Comparison of ENCODE assay signal across 12 cellular contexts in genomic region chr5:73381587-73382411, GRCh38.
DNase-seq lines count a peak whose midpoint lies in the region; ATAC-seq, FAIRE-seq and TF ChIP-seq lines count a peak whose summit lies in the region.
"Had no signal": no experiment of that assay in that cellular context is flagged by ENCODE, and none has a peak within 500 bp of the region (broad histone marks: within the 10 kb centered on the region; RNA-seq: fewer than 3 reads in every experiment).

No MANE protein-coding gene starts in this region.

- H4K5ac ChIP-seq in mesendoderm (ENCODE audit: low read length), result no peak overlapping the region

- ATAC-seq in heart left ventricle (peak in 1 of 4 donors; percentile 31), Right ventricle myocardium inferior (no peak), thoracic aorta (ENCODE audit: insufficient number of reproducible peaks, low FRiP score, low read depth) (no peak), GM18511 (IDR thresholded peaks at IDR 0.05; ENCODE audit: unreplicated experiment) (no peak)

- H2AK5ac ChIP-seq in mesendoderm (ENCODE audit: low read length), result no peak overlapping the region

- peaks cover 30 to 95% (median 57%) of the 10 kb centered on the region in 9 donors for H3K27me3 ChIP-seq in heart left ventricle
- H3K27me3 ChIP-seq in bronchial epithelial cell (ENCODE audit: control insufficient read depth, insufficient read depth, low read length), result peaks cover 20% of the 10 kb centered on the region
- H3K27me3 ChIP-seq in mesendoderm (ENCODE audit: insufficient read depth, low read length, poor library complexity), result peaks cover 28% of the 10 kb centered on the region
- peaks cover 12% of the 10 kb centered on the region for H3K27me3 ChIP-seq in thoracic aorta (replicated peaks; ENCODE audit: insufficient read depth)

- TF ChIP-seq CTCF in heart left ventricle (IDR thresholded peaks at IDR 0.05) (no peak), bronchial epithelial cell (IDR thresholded peaks at IDR 0.05; ENCODE audit: insufficient read depth, low read length, severe bottlenecking) (no peak), thoracic aorta (IDR thresholded peaks at IDR 0.05) (no peak)

- H3K79me2 ChIP-seq in mesendoderm (ENCODE audit: control insufficient read depth, insufficient read depth, low read length), result no peaks in the 10 kb centered on the region

- H3K36me3 ChIP-seq in heart left ventricle (no peaks in the 10 kb centered on the region), bronchial epithelial cell (ENCODE audit: control insufficient read depth, insufficient read depth, low read length) (no peaks in the 10 kb centered on the region), mesendoderm (ENCODE audit: control insufficient read depth, insufficient read depth, low read length) (no peaks in the 10 kb centered on the region), thoracic aorta (no peaks in the 10 kb centered on the region)

- no peak overlapping the region for H3K18ac ChIP-seq in mesendoderm (ENCODE audit: low read length)

- H3K4me3 ChIP-seq in heart left ventricle (peak overlapping the region; percentile 9 to 43 (median 30)), bronchial epithelial cell (ENCODE audit: low read depth, low read length) (peak overlapping the region; percentile 5), mesendoderm (ENCODE audit: low read length) (no peak overlapping the region), thoracic aorta (peak overlapping the region; percentile 51)

- peak overlapping the region; percentile 70 for H3K56ac ChIP-seq in mesendoderm (ENCODE audit: low read length)

- DNase-seq in heart left ventricle, result no peak
- no peak for DNase-seq in Right ventricle myocardium inferior (ENCODE audit: missing footprints)
- DNase-seq in bronchial epithelial cell (ENCODE audit: low read depth), result no peak
- peak; percentile 43 for DNase-seq in mesendoderm
- DNase-seq in thoracic aorta (ENCODE audit: low spot score), result no peak
- DNase-seq in hepatic stellate cell (ENCODE audit: low spot score), result no peak
- DNase-seq in activated gamma-delta T cell treated with Interleukin-2 at 50 U/mL for 16 hours, result no peak
- DNase-seq: NCI-H446, nucleus accumbens, RPMI8226 had no signal

- H3K23ac ChIP-seq in mesendoderm (ENCODE audit: low read length), result no peak overlapping the region

- peak overlapping the region; percentile 40 for H3K9ac ChIP-seq in mesendoderm (ENCODE audit: low read length)

- peak overlapping the region; percentile 27 for H3K4me2 ChIP-seq in mesendoderm (ENCODE audit: low read length)

- H3K27ac ChIP-seq in heart left ventricle, result no peak overlapping the region
- no peak overlapping the region for H3K27ac ChIP-seq in mesendoderm (ENCODE audit: low read depth, low read length)
- no peak overlapping the region for H3K27ac ChIP-seq in thoracic aorta
- H3K27ac ChIP-seq: VCaP had no signal

- intact Hi-C loops in heart left ventricle (cut with DNase I), result no loop called here
- intact Hi-C loops in Right ventricle myocardium inferior (cut with DNase I), result no loop called here

- no peak overlapping the region for H2BK120ac ChIP-seq in mesendoderm (ENCODE audit: low read depth, low read length)

- FAIRE-seq in bronchial epithelial cell (lab: Jason Lieb, UNC), result no peak

- no peak overlapping the region for H4K8ac ChIP-seq in mesendoderm (ENCODE audit: low read depth, low read length)

- H3K9me3 ChIP-seq in heart left ventricle (peaks cover 0 to 30% (median 17%) of the 10 kb centered on the region in 12 donors), thoracic aorta (peaks cover 15% of the 10 kb centered on the region)

- H3K4me1 ChIP-seq in heart left ventricle, result peaks cover 0 to 25% (median 9%) of the 10 kb centered on the region in 12 donors
- H3K4me1 ChIP-seq in mesendoderm (ENCODE audit: control insufficient read depth, low read depth, low read length), result no peaks in the 10 kb centered on the region
- H3K4me1 ChIP-seq in thoracic aorta (ENCODE audit: control insufficient read depth in 1 of 2, low read depth in 2 of 2), result peaks cover 0 to 7% of the 10 kb centered on the region in 2 donors

- no peaks in the 10 kb centered on the region for H3K79me1 ChIP-seq in mesendoderm (ENCODE audit: low read length)

- no peak for TF ChIP-seq POLR2A in heart left ventricle (IDR thresholded peaks at IDR 0.05)

- 2 to 4% (median 3%) methylated on average over 46 to 90 of the region's 90 CpGs for WGBS in heart left ventricle, 4 donors
- WGBS in mesendoderm (ENCODE audit: extremely low coverage, insufficient coverage, low lambda C conversion rate), result no CpG with 5 or more reads among the region's 90 CpGs

- H3K4ac ChIP-seq in mesendoderm (ENCODE audit: low read depth, low read length), result no peak overlapping the region

- no peak overlapping the region for H2BK15ac ChIP-seq in mesendoderm (replicated peaks; ENCODE audit: low read depth)

- H2BK5ac ChIP-seq in mesendoderm (ENCODE audit: low read length), result no peak overlapping the region
